14 cellular contexts compared by ENCODE assay signal in the genomic region with DNA sequence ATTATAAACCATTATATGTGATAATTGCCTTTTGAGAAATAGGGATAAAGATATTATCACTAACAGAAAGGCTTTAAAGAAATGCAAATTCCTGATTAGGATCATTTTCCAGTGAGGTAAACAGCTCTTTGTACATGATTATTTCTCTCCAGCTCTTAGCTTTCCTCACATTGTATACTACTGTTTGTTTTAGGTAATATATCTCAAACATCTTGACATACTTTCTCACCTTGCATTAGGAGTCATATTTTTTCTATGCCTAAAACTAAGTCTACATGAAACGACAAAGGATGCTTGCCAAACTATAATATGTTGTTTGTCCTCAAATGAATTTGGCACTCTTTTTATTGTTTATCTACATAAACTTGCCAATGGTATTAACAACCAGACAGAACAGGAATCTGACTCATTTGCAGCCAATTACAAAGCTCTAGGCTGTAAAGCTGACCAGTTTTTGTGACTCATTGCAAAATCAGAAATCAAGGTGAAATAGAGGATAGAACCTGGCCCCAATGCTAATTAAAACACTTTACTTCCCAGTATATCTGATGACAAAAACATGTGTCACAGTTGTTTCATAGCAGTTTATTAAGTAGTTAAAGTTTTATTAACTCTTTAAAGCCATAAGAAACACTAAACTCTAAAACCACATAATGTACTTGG.
DNase-seq lines count a peak whose midpoint lies in the region; FAIRE-seq and TF ChIP-seq lines count a peak whose summit lies in the region.
"Had no signal": no experiment of that assay in that cellular context is flagged by ENCODE, and none has a peak within 500 bp of the region (broad histone marks: within the 10 kb centered on the region; RNA-seq: fewer than 3 reads in every experiment).

No MANE protein-coding gene starts in this region.

- H3K27me3 ChIP-seq in fibroblast of lung (ENCODE audit: control insufficient read depth, insufficient read depth, low read length): no peaks in the 10 kb centered on the region
- H3K27me3 ChIP-seq in small intestine (ENCODE audit: control insufficient read depth in 2 of 2, insufficient read depth in 2 of 2, low read length in 2 of 2): no peaks in the 10 kb centered on the region
- H3K27me3 ChIP-seq: spleen had no signal

- DNase-seq in H4 (ENCODE audit: low spot score): peak; percentile 42
- DNase-seq in RKO (ENCODE audit: low spot score): peak; percentile 25
- DNase-seq in fibroblast of lung (ENCODE audit: low read depth in 2 of 2): peak; percentile 11 to 73
- DNase-seq in small intestine: peak; percentile 22
- DNase-seq in activated T-cell treated with anti-CD3 and anti-CD28 coated beads for 4 hours: no peak
- DNase-seq in OCI-M1 (lab: John Stamatoyannopoulos, UW): no peak
- no peak for DNase-seq in NCI-H187 (lab: John Stamatoyannopoulos, UW)
- DNase-seq: activated CD4-positive, alpha-beta T cell treated with anti-CD3 and anti-CD28 coated beads, Interleukin-2, amount 10 ng/mL, durations not matched to agents 24 days and 14 days; Caco-2; midbrain; NCI-H2227 treated with DMSO at 0.1 percent for 48 hours; spleen; substantia nigra had no signal

- no peaks in the 10 kb centered on the region for H3K9me3 ChIP-seq in fibroblast of lung (ENCODE audit: control insufficient read depth, insufficient read depth, low read depth, low read length)
- H3K9me3 ChIP-seq in small intestine (ENCODE audit: control insufficient read depth, low read depth): no peaks in the 10 kb centered on the region
- H3K9me3 ChIP-seq: Caco-2, HAP-1 had no signal

- 24 to 56% (median 31%) methylated on average over 1 of the region's 1 CpG for WGBS in small intestine, 3 donors

- no peak overlapping the region for H3K4me2 ChIP-seq in fibroblast of lung (ENCODE audit: extremely low read depth, insufficient read depth, low read length)

- H2AFZ ChIP-seq in fibroblast of lung (ENCODE audit: low read length): no peak overlapping the region

- H3K27ac ChIP-seq in fibroblast of lung (ENCODE audit: insufficient read depth, low read length) (no peak overlapping the region), small intestine (ENCODE audit: low read depth in 1 of 2, low read length in 1 of 2) (no peak overlapping the region)
- H3K27ac ChIP-seq: spleen had no signal

- no peak overlapping the region for H3K4me3 ChIP-seq in fibroblast of lung (replicated peaks in 1 of 4; ENCODE audit: control extremely low read depth in 1 of 4, insufficient read depth in 1 of 4, low read depth in 3 of 4, low read length in 4 of 4)
- H3K4me3 ChIP-seq in small intestine (ENCODE audit: low read depth in 1 of 2, low read length in 2 of 2): no peak overlapping the region
- H3K4me3 ChIP-seq: HAP-1, spleen had no signal

- no peaks in the 10 kb centered on the region for H4K20me1 ChIP-seq in fibroblast of lung (ENCODE audit: control insufficient read depth, extremely low read depth, insufficient read depth, low read length)

- no peaks in the 10 kb centered on the region for H3K79me2 ChIP-seq in fibroblast of lung (ENCODE audit: control insufficient read depth, insufficient read depth, low read length)

- no peak for FAIRE-seq in small intestine (lab: Jason Lieb, UNC)

- H3K36me3 ChIP-seq in fibroblast of lung (ENCODE audit: control insufficient read depth, insufficient read depth, low read length) (no peaks in the 10 kb centered on the region), small intestine (ENCODE audit: control insufficient read depth in 2 of 2, insufficient read depth in 2 of 2, low read length in 2 of 2) (no peaks in the 10 kb centered on the region)
- H3K36me3 ChIP-seq: HAP-1, spleen had no signal

- H3K4me1 ChIP-seq in fibroblast of lung (ENCODE audit: control insufficient read depth, extremely low read depth, insufficient read depth, low read length) (no peaks in the 10 kb centered on the region), small intestine (ENCODE audit: control insufficient read depth in 2 of 2, insufficient read depth in 1 of 2, low read depth in 1 of 2, low read length in 1 of 2) (no peaks in the 10 kb centered on the region)
- H3K4me1 ChIP-seq: Caco-2, spleen had no signal

- H3K9ac ChIP-seq in fibroblast of lung (ENCODE audit: insufficient read depth, low read length): no peak overlapping the region

- TF ChIP-seq CTCF in fibroblast of lung (conservative IDR thresholded peaks at IDR 0.05 in 1 of 2, IDR thresholded peaks at IDR 0.05 in 1 of 2; ENCODE audit: low read depth in 1 of 2, low read length in 2 of 2): no peak

Comparison
In these comparisons a context has a peak if more than half of its experiments do, and no peak if none do; other contexts are left out.
1. DNase-seq: peak in H4 (single experiment), RKO (single experiment), fibroblast of lung (2 of 2) and small intestine (single experiment); none in activated T-cell treated with anti-CD3 and anti-CD28 coated beads for 4 hours (single experiment), OCI-M1 (single experiment) and NCI-H187 (0 of 2).